In genomic region chr2:157388827-157389226, GRCh38 we compare ENCODE assay signal across 17 cellular contexts. TPM values are rescaled to one million over a fixed set of nuclear protein-coding genes. Genes with fewer than 3 reads are reported as not detected.
DNase-seq lines count a peak whose midpoint lies in the region; ATAC-seq, FAIRE-seq and TF ChIP-seq lines count a peak whose summit lies in the region.
"Had no signal": no experiment of that assay in that cellular context is flagged by ENCODE, and none has a peak within 500 bp of the region (broad histone marks: within the 10 kb centered on the region; RNA-seq: fewer than 3 reads in every experiment).

No MANE protein-coding gene starts in this region.

- POLR2A ChIA-PET in CD8-positive, alpha-beta memory T cell (lab: Charles Lee): no interaction called here
- POLR2A ChIA-PET in T-cell (lab: Charles Lee): interaction anchor here in 1 of 2 donors (0.7 kb wide), 1 partner anchor 56 kb away, joined by 3 read pairs; no protein-coding TSS in a partner anchor
- POLR2A ChIA-PET in naive thymus-derived CD8-positive, alpha-beta T cell (lab: Charles Lee): interaction anchor here (2.0 kb wide), 1 partner anchor 15 kb away, joined by 9 read pairs; no protein-coding TSS in a partner anchor
- POLR2A ChIA-PET in MCF 10A (lab: Yijun Ruan, JAX): no interaction called here

- no peaks in the 10 kb centered on the region for H3K27me3 Mint-ChIP-seq in activated T-cell treated with anti-CD3 and anti-CD28 coated beads, Interleukin-2, amount 50 U/mL, for 72 hours (ENCODE audit: low read depth)
- H3K27me3 Mint-ChIP-seq in CD8-positive, alpha-beta memory T cell: no peaks in the 10 kb centered on the region
- H3K27me3 Mint-ChIP-seq in T-cell: no peaks in the 10 kb centered on the region
- no peaks in the 10 kb centered on the region for H3K27me3 Mint-ChIP-seq in naive thymus-derived CD8-positive, alpha-beta T cell
- no peaks in the 10 kb centered on the region for H3K27me3 Mint-ChIP-seq in MCF 10A (ENCODE audit: insufficient read depth, unreplicated experiment)

- intact Hi-C loops in MCF 10A (cut with micrococcal nuclease): no loop called here

- DNase-seq in activated T-cell treated with anti-CD3 and anti-CD28 coated beads, Interleukin-2, amount 50 U/mL, for 72 hours: no peak
- no peak for DNase-seq in activated T-cell treated with anti-CD3 and anti-CD28 coated beads, Interleukin-2, amount 50 U/mL, for 48 hours
- no peak for DNase-seq in CD8-positive, alpha-beta memory T cell
- DNase-seq in T-cell: no peak
- DNase-seq in naive thymus-derived CD8-positive, alpha-beta T cell: no peak
- DNase-seq in MCF 10A (ENCODE audit: unreplicated experiment): no peak
- DNase-seq in HTR-8/SVneo (ENCODE audit: insufficient read length, low spot score): no peak
- DNase-seq: Calu3, DMS 273 treated with DMSO at 0.1 percent for 48 hours, HCEC 1CT, HFFc6 had no signal

- no peak for FAIRE-seq in HTR-8/SVneo (lab: Jason Lieb, UNC)
- FAIRE-seq: K562 had no signal

- no peaks in the 10 kb centered on the region for H3K27me3 ChIP-seq in CD8-positive, alpha-beta memory T cell (ENCODE audit: insufficient read depth, low read length, poor library complexity, severe bottlenecking)

- H3K4me1 ChIP-seq in CD8-positive, alpha-beta memory T cell (ENCODE audit: insufficient read depth, low read length): peaks cover 16% of the 10 kb centered on the region

- no peak for TF ChIP-seq CTCF in MCF 10A (IDR thresholded peaks at IDR 0.05; ENCODE audit: unreplicated experiment)

- BruUV-seq in MCF 10A (replicated peaks; lab: Mats Ljungman, UMichigan): no TSS peak

- H3K27ac Mint-ChIP-seq in activated T-cell treated with anti-CD3 and anti-CD28 coated beads, Interleukin-2, amount 50 U/mL, for 72 hours: peak overlapping the region; percentile 67
- H3K27ac Mint-ChIP-seq in CD8-positive, alpha-beta memory T cell: peak overlapping the region in 5 of 8 donors; percentile 2 to 55 (median 23)
- H3K27ac Mint-ChIP-seq in T-cell (peak overlapping the region; percentile 55 to 62), MCF 10A (ENCODE audit: low read depth, unreplicated experiment) (no peak overlapping the region)
- H3K27ac Mint-ChIP-seq in naive thymus-derived CD8-positive, alpha-beta T cell: peak overlapping the region in 6 of 10 donors; percentile 57 to 81 (median 77)
- H3K27ac Mint-ChIP-seq: HFFc6 had no signal

- no peaks in the 10 kb centered on the region for H3K9me3 ChIP-seq in CD8-positive, alpha-beta memory T cell (ENCODE audit: low read length)

- no peak overlapping the region for H3K27ac ChIP-seq in CD8-positive, alpha-beta memory T cell (ENCODE audit: low read depth, low read length)
- H3K27ac ChIP-seq: 22Rv1 had no signal

- peaks cover 26% of the 10 kb centered on the region for H3K4me1 Mint-ChIP-seq in activated T-cell treated with anti-CD3 and anti-CD28 coated beads, Interleukin-2, amount 50 U/mL, for 72 hours (ENCODE audit: low read depth)
- H3K4me1 Mint-ChIP-seq in CD8-positive, alpha-beta memory T cell: peaks cover 38 to 75% (median 53%) of the 10 kb centered on the region in 3 donors
- H3K4me1 Mint-ChIP-seq in T-cell: peaks cover 42 to 55% (median 52%) of the 10 kb centered on the region in 3 donors
- H3K4me1 Mint-ChIP-seq in naive thymus-derived CD8-positive, alpha-beta T cell: peaks cover 30 to 53% (median 49%) of the 10 kb centered on the region in 4 donors
- no peaks in the 10 kb centered on the region for H3K4me1 Mint-ChIP-seq in MCF 10A (ENCODE audit: insufficient read depth, unreplicated experiment)
- H3K4me1 Mint-ChIP-seq: CD14-positive monocyte had no signal

- H3K36me3 ChIP-seq in CD8-positive, alpha-beta memory T cell (ENCODE audit: insufficient read depth, low read length): no peaks in the 10 kb centered on the region

- peaks cover 16 to 20% of the 10 kb centered on the region in 2 donors for H3K9me3 Mint-ChIP-seq in activated T-cell treated with anti-CD3 and anti-CD28 coated beads, Interleukin-2, amount 50 U/mL, for 72 hours
- H3K9me3 Mint-ChIP-seq in CD8-positive, alpha-beta memory T cell: peaks cover 14 to 47% (median 38%) of the 10 kb centered on the region in 5 donors
- peaks cover 25 to 54% (median 28%) of the 10 kb centered on the region in 3 donors for H3K9me3 Mint-ChIP-seq in T-cell
- peaks cover 11 to 55% (median 38%) of the 10 kb centered on the region in 9 donors for H3K9me3 Mint-ChIP-seq in naive thymus-derived CD8-positive, alpha-beta T cell
- no peaks in the 10 kb centered on the region for H3K9me3 Mint-ChIP-seq in MCF 10A (ENCODE audit: unreplicated experiment)
- H3K9me3 Mint-ChIP-seq: HFFc6 had no signal

- H3K4me3 Mint-ChIP-seq in activated T-cell treated with anti-CD3 and anti-CD28 coated beads, Interleukin-2, amount 50 U/mL, for 72 hours: no peak overlapping the region
- peak overlapping the region in 1 of 7 donors; percentile 4 for H3K4me3 Mint-ChIP-seq in CD8-positive, alpha-beta memory T cell
- H3K4me3 Mint-ChIP-seq in T-cell (no peak overlapping the region), MCF 10A (ENCODE audit: unreplicated experiment) (no peak overlapping the region)
- H3K4me3 Mint-ChIP-seq in naive thymus-derived CD8-positive, alpha-beta T cell: peak overlapping the region in 1 of 10 donors; percentile 3
- H3K4me3 Mint-ChIP-seq: CD14-positive monocyte, HFFc6 had no signal

- H3K4me3 ChIP-seq in CD8-positive, alpha-beta memory T cell (ENCODE audit: low read length): no peak overlapping the region
- H3K4me3 ChIP-seq: K562 had no signal

- no peak for ATAC-seq in activated T-cell treated with anti-CD3 and anti-CD28 coated beads, Interleukin-2, amount 50 U/mL, for 72 hours (replicated peaks in 1 of 2)
- ATAC-seq in T-cell (replicated peaks in 1 of 4): no peak
- ATAC-seq in naive thymus-derived CD8-positive, alpha-beta T cell: no peak
- no peak for ATAC-seq in GM21786 (IDR thresholded peaks at IDR 0.05; ENCODE audit: unreplicated experiment)
- ATAC-seq: K562 had no signal

- H3K36me3 Mint-ChIP-seq in activated T-cell treated with anti-CD3 and anti-CD28 coated beads, Interleukin-2, amount 50 U/mL, for 72 hours (ENCODE audit: insufficient read depth in 2 of 2): peaks cover 23 to 25% of the 10 kb centered on the region in 2 donors
- peaks cover 17 to 54% (median 35%) of the 10 kb centered on the region in 3 donors for H3K36me3 Mint-ChIP-seq in CD8-positive, alpha-beta memory T cell
- H3K36me3 Mint-ChIP-seq in T-cell (peaks cover 42% of the 10 kb centered on the region), MCF 10A (ENCODE audit: insufficient read depth, unreplicated experiment) (no peaks in the 10 kb centered on the region)
- peaks cover 3 to 44% (median 32%) of the 10 kb centered on the region in 3 donors for H3K36me3 Mint-ChIP-seq in naive thymus-derived CD8-positive, alpha-beta T cell

- CTCF ChIA-PET in CD8-positive, alpha-beta memory T cell (lab: Charles Lee): interaction anchor here (1.0 kb wide), 1 partner anchor 61 kb away, joined by 3 read pairs; no protein-coding TSS in a partner anchor
- CTCF ChIA-PET in T-cell (lab: Charles Lee): interaction anchor here in 1 of 2 donors (0.6 kb wide), 1 partner anchor 87 kb away, joined by 3 read pairs; no protein-coding TSS in a partner anchor
- CTCF ChIA-PET in MCF 10A (lab: Yijun Ruan, JAX): interaction anchor here (0.7 kb wide), 1 partner anchor 63 kb away, joined by 3 read pairs; no protein-coding TSS in a partner anchor

RNA-seq across cellular contexts. Expression of gene CYTIP, which starts 55.1 kb away (rescaled TPM):
- 100 to 1,000 TPM; 444 to 460 TPM for total RNA-seq in activated T-cell treated with anti-CD3 and anti-CD28 coated beads, Interleukin-2, amount 50 U/mL, for 72 hours
- 100 to 1,000 TPM; 195 to 202 TPM for total RNA-seq in CD8-positive, alpha-beta memory T cell
- 144 TPM for polyA plus RNA-seq in CD8-positive, alpha-beta memory T cell
- 100 to 1,000 TPM; 264 to 465 (median 273) TPM for total RNA-seq in T-cell
- total RNA-seq in naive thymus-derived CD8-positive, alpha-beta T cell: 100 to 1,000 TPM; 308 to 341 TPM
- 100 to 1,000 TPM; 140 to 220 (median 155) TPM for polyA plus RNA-seq in naive thymus-derived CD8-positive, alpha-beta T cell
- 0.19 TPM in 1 of 2 replicates, not detected in the other for total RNA-seq in MCF 10A (2022)
- total RNA-seq: A673, Calu3, HFFc6 had no signal
- polyA plus RNA-seq: BJ had no signal

Comparison
In these comparisons a context has a peak if more than half of its experiments do, and no peak if none do; other contexts are left out.
1. RNA of gene CYTIP, which starts 55.1 kb away (total RNA-seq): 444 to 460 TPM in activated T-cell treated with anti-CD3 and anti-CD28 coated beads, Interleukin-2, amount 50 U/mL, for 72 hours, 308 to 341 TPM in naive thymus-derived CD8-positive, alpha-beta T cell, 264 to 465 TPM in T-cell and 195 to 202 TPM in CD8-positive, alpha-beta memory T cell; 0.19 TPM in MCF 10A; every median in the first group is over 100 times any median in the second.